Comparison of ENCODE assay signal across 13 cellular contexts in genomic region chr15:83734487-83734886, GRCh38.
DNase-seq lines count a peak whose midpoint lies in the region; ATAC-seq and TF ChIP-seq lines count a peak whose summit lies in the region.
"Had no signal": no experiment of that assay in that cellular context is flagged by ENCODE, and none has a peak within 500 bp of the region (broad histone marks: within the 10 kb centered on the region; RNA-seq: fewer than 3 reads in every experiment).

No MANE protein-coding gene starts in this region.

- no peaks in the 10 kb centered on the region for H3K79me2 ChIP-seq in PC-9 (ENCODE audit: low read depth)

- peaks cover 8% of the 10 kb centered on the region for H3K27me3 Mint-ChIP-seq in activated CD8-positive, alpha-beta T cell treated with anti-CD3 and anti-CD28 coated beads for 36 hours
- H3K27me3 Mint-ChIP-seq in T-cell, result peaks cover 6 to 11% of the 10 kb centered on the region in 2 donors

- peak; percentile 2 for DNase-seq in stimulated activated CD4-positive, alpha-beta T cell treated with anti-CD3 and anti-CD28 coated beads, Interleukin-15, amount 100 ng/mL, for 24 hours
- DNase-seq in stimulated activated CD4-positive, alpha-beta T cell treated with anti-CD3 and anti-CD28 coated beads, Interleukin-2, amount 100 ng/mL, for 48 hours, result no peak
- DNase-seq in PC-9 (peak; percentile 67 to 73), fibroblast of villous mesenchyme (ENCODE audit: low read depth) (peak; percentile 14), T-cell (no peak), T-helper 2 cell (no peak), cerebellar cortex (ENCODE audit: low spot score) (no peak)
- DNase-seq in activated CD8-positive, alpha-beta T cell treated with anti-CD3 and anti-CD28 coated beads for 36 hours, result no peak
- DNase-seq: NCI-H2171, thyroid gland had no signal

- no TSS peak for BruUV-seq in PC-9 (replicated peaks; lab: Mats Ljungman, UMichigan)

- no peaks in the 10 kb centered on the region for H3K27me3 ChIP-seq in PC-9 (ENCODE audit: insufficient read depth, low read depth)
- H3K27me3 ChIP-seq: BLaER1, thyroid gland had no signal

- no peak overlapping the region for H3K4me3 Mint-ChIP-seq in activated CD8-positive, alpha-beta T cell treated with anti-CD3 and anti-CD28 coated beads for 36 hours
- no peak overlapping the region for H3K4me3 Mint-ChIP-seq in T-cell
- H3K4me3 Mint-ChIP-seq: IgD-negative memory B cell had no signal

- CTCF ChIA-PET in PC-9 (lab: Charles Lee), result no interaction called here
- CTCF ChIA-PET in activated CD8-positive, alpha-beta T cell treated with anti-CD3 and anti-CD28 coated beads for 36 hours (lab: Charles Lee), result no interaction called here
- CTCF ChIA-PET in T-cell (lab: Charles Lee), result no interaction called here

- POLR2A ChIA-PET in PC-9 (lab: Charles Lee; ENCODE audit: unreplicated experiment) (interaction anchor here (0.6 to 0.7 kb wide), 3 partner anchors 22 to 143 kb away, joined by 3 to 4 read pairs (median 3); no protein-coding TSS in a partner anchor), T-cell (lab: Charles Lee) (no interaction called here)
- POLR2A ChIA-PET in activated CD8-positive, alpha-beta T cell treated with anti-CD3 and anti-CD28 coated beads for 36 hours (lab: Charles Lee), result no interaction called here

- H3K4me1 Mint-ChIP-seq in activated CD8-positive, alpha-beta T cell treated with anti-CD3 and anti-CD28 coated beads for 36 hours (ENCODE audit: low read depth), result no peaks in the 10 kb centered on the region
- H3K4me1 Mint-ChIP-seq in T-cell, result no peaks in the 10 kb centered on the region
- H3K4me1 Mint-ChIP-seq: IgD-negative memory B cell had no signal

- peaks cover 5% of the 10 kb centered on the region; the same call in 1 of the 2 replicates for H3K9me3 ChIP-seq in PC-9 (ENCODE audit: insufficient read depth, low read depth)
- H3K9me3 ChIP-seq: thyroid gland had no signal

- peak overlapping the region; percentile 50; the same call in 1 of the 2 replicates for H2AFZ ChIP-seq in PC-9

- peak overlapping the region; percentile 95 for H3K27ac ChIP-seq in PC-9
- H3K27ac ChIP-seq: BLaER1, thyroid gland had no signal

- H3K4me1 ChIP-seq in PC-9 (replicated peaks; ENCODE audit: insufficient read depth), result peaks cover 33% of the 10 kb centered on the region
- H3K4me1 ChIP-seq: BLaER1, thyroid gland had no signal

- H4K20me1 ChIP-seq in PC-9 (ENCODE audit: insufficient read depth), result no peaks in the 10 kb centered on the region
- H4K20me1 ChIP-seq: BLaER1 had no signal

- peaks cover 28% of the 10 kb centered on the region for H3F3A ChIP-seq in PC-9 (ENCODE audit: insufficient read depth, low read depth)

- no peak; the same call in 1 of the 2 replicates for TF ChIP-seq CTCF in PC-9 (conservative IDR thresholded peaks at IDR 0.05)
- peak; percentile 48 for TF ChIP-seq CTCF in fibroblast of villous mesenchyme (IDR thresholded peaks at IDR 0.05; ENCODE audit: insufficient read depth, low read depth, low read length)
- TF ChIP-seq CTCF in activated CD8-positive, alpha-beta T cell treated with anti-CD3 and anti-CD28 coated beads for 36 hours (IDR thresholded peaks at IDR 0.05), result no peak

- H3K27ac Mint-ChIP-seq in activated CD8-positive, alpha-beta T cell treated with anti-CD3 and anti-CD28 coated beads for 36 hours, result no peak overlapping the region
- H3K27ac Mint-ChIP-seq in T-cell, result no peak overlapping the region
- H3K27ac Mint-ChIP-seq: IgD-negative memory B cell had no signal

- H3K4me3 ChIP-seq in PC-9 (no peak overlapping the region), fibroblast of villous mesenchyme (ENCODE audit: low read depth, low read length) (no peak overlapping the region)
- H3K4me3 ChIP-seq: BLaER1, lung, thyroid gland had no signal

- H3K9me2 ChIP-seq in PC-9 (ENCODE audit: insufficient read depth), result no peaks in the 10 kb centered on the region

- H3K36me3 Mint-ChIP-seq in activated CD8-positive, alpha-beta T cell treated with anti-CD3 and anti-CD28 coated beads for 36 hours (ENCODE audit: low read depth), result no peaks in the 10 kb centered on the region
- no peaks in the 10 kb centered on the region for H3K36me3 Mint-ChIP-seq in T-cell
- H3K36me3 Mint-ChIP-seq: IgD-negative memory B cell had no signal

- intact Hi-C loops in PC-9 (cut with micrococcal nuclease; ENCODE audit: unreplicated experiment), result loop anchor here (5.0 to 10.0 kb wide), 2 partner anchors 37 to 300 kb away; no protein-coding TSS in a partner anchor
- intact Hi-C loops in activated CD8-positive, alpha-beta T cell treated with anti-CD3 and anti-CD28 coated beads for 36 hours (cut with micrococcal nuclease), result no loop called here

- H3K4me2 ChIP-seq in PC-9, result peak overlapping the region; percentile 62
- H3K4me2 ChIP-seq: BLaER1 had no signal

- H3K36me3 ChIP-seq in PC-9 (ENCODE audit: low read depth), result no peaks in the 10 kb centered on the region
- H3K36me3 ChIP-seq: BLaER1, thyroid gland had no signal

- ATAC-seq in activated CD8-positive, alpha-beta T cell treated with anti-CD3 and anti-CD28 coated beads for 36 hours, result no peak
- no peak for ATAC-seq in T-cell (replicated peaks in 1 of 4)

- H3K9me3 Mint-ChIP-seq in activated CD8-positive, alpha-beta T cell treated with anti-CD3 and anti-CD28 coated beads for 36 hours, result no peaks in the 10 kb centered on the region
- peaks cover under 1 to 2% (median 2%) of the 10 kb centered on the region in 3 donors for H3K9me3 Mint-ChIP-seq in T-cell

Comparison
In these comparisons a context has a peak if more than half of its experiments do, and no peak if none do; other contexts are left out.
1. DNase-seq: peak in stimulated activated CD4-positive, alpha-beta T cell treated with anti-CD3 and anti-CD28 coated beads, Interleukin-15, amount 100 ng/mL, for 24 hours (single experiment), PC-9 (2 of 2) and fibroblast of villous mesenchyme (single experiment); none in stimulated activated CD4-positive, alpha-beta T cell treated with anti-CD3 and anti-CD28 coated beads, Interleukin-2, amount 100 ng/mL, for 48 hours (0 of 2), activated CD8-positive, alpha-beta T cell treated with anti-CD3 and anti-CD28 coated beads for 36 hours (single experiment), T-cell (0 of 34), T-helper 2 cell (0 of 5) and cerebellar cortex (single experiment).